16 cellular contexts compared by ENCODE assay signal in genomic region chr7:109179601-109180000, GRCh38.
DNase-seq lines count a peak whose midpoint lies in the region; ATAC-seq and TF ChIP-seq lines count a peak whose summit lies in the region.
"Had no signal": no experiment of that assay in that cellular context is flagged by ENCODE, and none has a peak within 500 bp of the region (broad histone marks: within the 10 kb centered on the region; RNA-seq: fewer than 3 reads in every experiment).

No MANE protein-coding gene starts in this region.

- no peak for TF ChIP-seq CTCF in foreskin keratinocyte (conservative IDR thresholded peaks at IDR 0.05)

- no peaks in the 10 kb centered on the region for H3K27me3 ChIP-seq in foreskin keratinocyte

- H3K27ac ChIP-seq in foreskin keratinocyte (no peak overlapping the region), substantia nigra (ENCODE audit: low read depth, low read length, poor library complexity, severe bottlenecking) (no peak overlapping the region)
- H3K27ac ChIP-seq: 22Rv1, A549, C4-2B had no signal

- intact Hi-C loops in left ventricle myocardium superior (cut with micrococcal nuclease) = no loop called here

- no peaks in the 10 kb centered on the region for H3K4me1 ChIP-seq in foreskin keratinocyte
- H3K4me1 ChIP-seq: A549, HAP-1 had no signal

- ATAC-seq in foreskin keratinocyte (peak; percentile 26), left ventricle myocardium superior (no peak)
- ATAC-seq: A549 had no signal

- DNase-seq in DMS 273 (lab: John Stamatoyannopoulos, UW; ENCODE audit: unreplicated experiment) (peak; percentile 11), DMS 273 treated with DMSO at 0.1 percent for 48 hours (lab: John Stamatoyannopoulos, UW) (no peak), foreskin keratinocyte (peak; percentile 11 to 63), iPS-NIHi7 (ENCODE audit: extremely low spot score) (peak; percentile 10), left ventricle myocardium superior (no peak), cerebellar cortex (ENCODE audit: low spot score) (no peak), substantia nigra (lab: John Stamatoyannopoulos, UW) (no peak)
- DNase-seq: AML-193; Caco-2; CD4-positive, alpha-beta T cell; DMS79 treated with DMSO at 0.1 percent for 48 hours; GF-D8 had no signal

Comparison
In these comparisons a context has a peak if more than half of its experiments do, and no peak if none do; other contexts are left out.
1. DNase-seq: peak in DMS 273 (single experiment), foreskin keratinocyte (2 of 2) and iPS-NIHi7 (single experiment); none in DMS 273 treated with DMSO at 0.1 percent for 48 hours (single experiment), left ventricle myocardium superior (single experiment), cerebellar cortex (single experiment) and substantia nigra (0 of 49).